In genomic region chr2:43985359-43985758, GRCh38 we compare ENCODE assay signal across 25 cellular contexts. TPM values are rescaled to one million over a fixed set of nuclear protein-coding genes. Genes with fewer than 3 reads are reported as not detected.
DNase-seq lines count a peak whose midpoint lies in the region; ATAC-seq and FAIRE-seq lines count a peak whose summit lies in the region.
"Had no signal": no experiment of that assay in that cellular context is flagged by ENCODE, and none has a peak within 500 bp of the region (broad histone marks: within the 10 kb centered on the region; RNA-seq: fewer than 3 reads in every experiment).

No MANE protein-coding gene starts in this region.

- H3K27ac Mint-ChIP-seq in activated naive CD4-positive, alpha-beta T cell treated with anti-CD3 and anti-CD28 coated beads, Interleukin-2, amount 50 U/mL, for 24 hours, result peak overlapping the region; percentile 0
- peak overlapping the region; percentile 77 for H3K27ac Mint-ChIP-seq in activated naive CD8-positive, alpha-beta T cell treated with anti-CD3 and anti-CD28 coated beads, Interleukin-2, amount 50 U/mL, for 24 hours
- no peak overlapping the region for H3K27ac Mint-ChIP-seq in CD4-positive, alpha-beta memory T cell
- H3K27ac Mint-ChIP-seq: CD8-positive, alpha-beta T cell; nephron; T-helper 2 cell treated with Interferon-gamma antibody and Interleukin-4, amounts not matched to agents 5 μg/mL and 100 μg/mL, for 36 hours had no signal

- H3K27me3 ChIP-seq in CD4-positive, alpha-beta memory T cell (ENCODE audit: insufficient read depth, low read length), result no peaks in the 10 kb centered on the region
- H3K27me3 ChIP-seq: adrenal gland, heart right ventricle, left lung, SJSA1, tibial nerve had no signal

- no peaks in the 10 kb centered on the region for H3K27me3 Mint-ChIP-seq in activated naive CD4-positive, alpha-beta T cell treated with anti-CD3 and anti-CD28 coated beads, Interleukin-2, amount 50 U/mL, for 24 hours
- no peaks in the 10 kb centered on the region for H3K27me3 Mint-ChIP-seq in activated naive CD8-positive, alpha-beta T cell treated with anti-CD3 and anti-CD28 coated beads, Interleukin-2, amount 50 U/mL, for 24 hours
- no peaks in the 10 kb centered on the region for H3K27me3 Mint-ChIP-seq in CD4-positive, alpha-beta memory T cell

- no peak overlapping the region for H3K4me3 ChIP-seq in CD4-positive, alpha-beta memory T cell (ENCODE audit: low read length in 2 of 2)
- H3K4me3 ChIP-seq: adrenal gland, heart right ventricle, left lung, SJSA1, tibial nerve had no signal

- H3K36me3 ChIP-seq in CD4-positive, alpha-beta memory T cell (ENCODE audit: insufficient read depth, low read length), result peaks cover 14% of the 10 kb centered on the region

- intact Hi-C loops in CD4-positive, alpha-beta memory T cell (cut with micrococcal nuclease), result no loop called here

- H3K4me1 Mint-ChIP-seq in activated naive CD4-positive, alpha-beta T cell treated with anti-CD3 and anti-CD28 coated beads, Interleukin-2, amount 50 U/mL, for 24 hours, result peaks cover 62% of the 10 kb centered on the region
- H3K4me1 Mint-ChIP-seq in activated naive CD8-positive, alpha-beta T cell treated with anti-CD3 and anti-CD28 coated beads, Interleukin-2, amount 50 U/mL, for 24 hours, result peaks cover 37% of the 10 kb centered on the region
- H3K4me1 Mint-ChIP-seq in CD4-positive, alpha-beta memory T cell, result peaks cover 19 to 38% (median 29%) of the 10 kb centered on the region in 4 donors

- CTCF ChIA-PET in CD4-positive, alpha-beta memory T cell (lab: Charles Lee; ENCODE audit: partially characterized antibody), result no interaction called here

- no peak for ATAC-seq in activated naive CD8-positive, alpha-beta T cell treated with anti-CD3 and anti-CD28 coated beads, Interleukin-2, amount 50 U/mL, for 24 hours
- no peak for ATAC-seq in HG03139 (IDR thresholded peaks at IDR 0.05; ENCODE audit: unreplicated experiment)
- ATAC-seq: CD8-positive, alpha-beta T cell; heart right ventricle; left lung had no signal

- peaks cover 32% of the 10 kb centered on the region for H3K36me3 Mint-ChIP-seq in activated naive CD4-positive, alpha-beta T cell treated with anti-CD3 and anti-CD28 coated beads, Interleukin-2, amount 50 U/mL, for 24 hours
- H3K36me3 Mint-ChIP-seq in activated naive CD8-positive, alpha-beta T cell treated with anti-CD3 and anti-CD28 coated beads, Interleukin-2, amount 50 U/mL, for 24 hours (ENCODE audit: low read depth), result peaks cover 61% of the 10 kb centered on the region
- H3K36me3 Mint-ChIP-seq in CD4-positive, alpha-beta memory T cell, result peaks cover 25 to 38% of the 10 kb centered on the region in 2 donors

- peak; percentile 52 for FAIRE-seq in urothelium cell line (lab: Jason Lieb, UNC)
- FAIRE-seq: H54, RCC 7860 had no signal

- H3K4me1 ChIP-seq in CD4-positive, alpha-beta memory T cell (ENCODE audit: insufficient read depth, low read length), result peaks cover 6% of the 10 kb centered on the region
- H3K4me1 ChIP-seq: left lung, SJSA1 had no signal

- no peaks in the 10 kb centered on the region for H3K9me3 ChIP-seq in CD4-positive, alpha-beta memory T cell (ENCODE audit: control insufficient read depth in 1 of 2, low read length in 2 of 2)
- H3K9me3 ChIP-seq: adrenal gland, heart right ventricle, left lung, SJSA1, tibial nerve had no signal

- H3K27ac ChIP-seq in CD4-positive, alpha-beta memory T cell (ENCODE audit: low read depth, low read length), result no peak overlapping the region
- H3K27ac ChIP-seq: adrenal gland, heart right ventricle, left lung, SJSA1, tibial nerve had no signal

- no peak overlapping the region for H3K4me3 Mint-ChIP-seq in activated naive CD4-positive, alpha-beta T cell treated with anti-CD3 and anti-CD28 coated beads, Interleukin-2, amount 50 U/mL, for 24 hours
- no peak overlapping the region for H3K4me3 Mint-ChIP-seq in activated naive CD8-positive, alpha-beta T cell treated with anti-CD3 and anti-CD28 coated beads, Interleukin-2, amount 50 U/mL, for 24 hours
- peak overlapping the region in 1 of 8 donors; percentile 0 for H3K4me3 Mint-ChIP-seq in CD4-positive, alpha-beta memory T cell
- H3K4me3 Mint-ChIP-seq: CD8-positive, alpha-beta T cell; nephron; T-helper 2 cell treated with Interferon-gamma antibody and Interleukin-4, amounts not matched to agents 5 μg/mL and 100 μg/mL, for 36 hours had no signal

- POLR2A ChIA-PET in CD4-positive, alpha-beta memory T cell (lab: Charles Lee; ENCODE audit: partially characterized antibody), result no interaction called here

- no peak for DNase-seq in activated naive CD4-positive, alpha-beta T cell (lab: John Stamatoyannopoulos, UW)
- DNase-seq in NCI-H460 (ENCODE audit: extremely low read depth, low read depth) (peak; percentile 41), urothelium cell line (ENCODE audit: low spot score) (no peak), T-helper 2 cell (no peak)
- DNase-seq in activated naive CD8-positive, alpha-beta T cell treated with anti-CD3 and anti-CD28 coated beads, Interleukin-2, amount 50 U/mL, for 24 hours, result no peak
- no peak for DNase-seq in CD4-positive, alpha-beta memory T cell
- DNase-seq: activated CD4-positive, CD25-positive, alpha-beta regulatory T cell; adrenal gland; CD8-positive, alpha-beta T cell; DND-41; heart right ventricle; left lung; midbrain; NCI-H1417 treated with DMSO at 0.1 percent for 48 hours; NCI-H2171 treated with DMSO at 0.1 percent for 48 hours; stimulated activated CD4-positive, alpha-beta T cell treated with anti-CD3 and anti-CD28 coated beads, Interleukin-2, amount 100 ng/mL, for 24 hours; stimulated activated naive CD4-positive, alpha-beta T cell had no signal

- no peaks in the 10 kb centered on the region for H3K9me3 Mint-ChIP-seq in activated naive CD4-positive, alpha-beta T cell treated with anti-CD3 and anti-CD28 coated beads, Interleukin-2, amount 50 U/mL, for 24 hours
- no peaks in the 10 kb centered on the region for H3K9me3 Mint-ChIP-seq in activated naive CD8-positive, alpha-beta T cell treated with anti-CD3 and anti-CD28 coated beads, Interleukin-2, amount 50 U/mL, for 24 hours
- no peaks in the 10 kb centered on the region for H3K9me3 Mint-ChIP-seq in CD4-positive, alpha-beta memory T cell
- H3K9me3 Mint-ChIP-seq: CD8-positive, alpha-beta T cell; nephron; T-helper 2 cell treated with Interferon-gamma antibody and Interleukin-4, amounts not matched to agents 5 μg/mL and 100 μg/mL, for 36 hours had no signal

RNA-seq across cellular contexts. Expression of gene LRPPRC, which starts 10.4 kb away (rescaled TPM):
- total RNA-seq in NCI-H460 (2014; rRNA removed; shearing (Covaris generic)), result 137 and 150 TPM in 2 replicates
- 125 and 184 TPM in 2 replicates for polyA plus RNA-seq in NCI-H460 (2014; cell fraction: nucleus; rRNA removed)
- total RNA-seq in CD4-positive, alpha-beta memory T cell, result 10 to 100 TPM; 61.5 to 65.3 TPM
- 10 to 100 TPM; 41.0 to 43.9 TPM for polyA plus RNA-seq in CD4-positive, alpha-beta memory T cell

Comparison
In these comparisons a context has a peak if more than half of its experiments do, and no peak if none do; other contexts are left out.
1. H3K27ac Mint-ChIP-seq: peak in activated naive CD4-positive, alpha-beta T cell treated with anti-CD3 and anti-CD28 coated beads, Interleukin-2, amount 50 U/mL, for 24 hours (single experiment) and activated naive CD8-positive, alpha-beta T cell treated with anti-CD3 and anti-CD28 coated beads, Interleukin-2, amount 50 U/mL, for 24 hours (single experiment); none in CD4-positive, alpha-beta memory T cell (0 of 7).